Comparison of ENCODE assay signal across 20 cellular contexts in the genomic region with DNA sequence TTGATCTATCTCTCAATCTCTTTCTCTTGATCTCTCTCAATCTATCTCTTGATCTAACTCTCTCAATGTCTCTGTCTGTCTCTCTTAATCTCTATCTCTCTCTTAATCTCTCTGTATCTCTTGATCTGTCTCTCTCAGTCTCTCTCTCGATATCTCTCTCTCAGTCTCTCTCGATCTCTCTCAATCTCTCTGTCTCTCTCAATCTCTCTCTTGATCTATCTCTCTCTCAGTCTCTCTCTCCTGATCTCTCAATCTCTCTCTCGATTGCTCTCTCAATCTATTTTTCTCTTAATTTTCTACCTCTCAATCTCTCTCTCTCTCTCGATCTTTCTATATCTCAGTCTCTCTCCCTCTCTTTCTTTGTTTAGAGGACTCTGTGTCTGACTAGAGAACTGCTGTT.
"Had no signal": no experiment of that assay in that cellular context is flagged by ENCODE, and none has a peak within 500 bp of the region (broad histone marks: within the 10 kb centered on the region; RNA-seq: fewer than 3 reads in every experiment).

No MANE protein-coding gene starts in this region.

- H3K9me3 ChIP-seq: colonic mucosa, esophagus muscularis mucosa, esophagus squamous epithelium, gastrocnemius medialis, gastroesophageal sphincter, heart left ventricle, heart right ventricle had no signal

- DNase-seq: colonic mucosa; cortex of kidney; dermis blood vessel endothelial cell; effector CD4-positive, alpha-beta T cell; effector CD8-positive, alpha-beta T cell; effector memory CD4-positive, alpha-beta T cell; effector memory CD8-positive, alpha-beta T cell; erythroblast; esophagus squamous epithelium; foreskin fibroblast; foreskin keratinocyte; foreskin melanocyte; gastrocnemius medialis; glutamatergic neuron; heart right ventricle had no signal

- H3K36me3 ChIP-seq: colonic mucosa, esophagus muscularis mucosa, esophagus squamous epithelium, gastrocnemius medialis, gastroesophageal sphincter, heart left ventricle, heart right ventricle had no signal

- H3K4me1 ChIP-seq: colonic mucosa, esophagus muscularis mucosa, esophagus squamous epithelium, foreskin keratinocyte, gastrocnemius medialis, gastroesophageal sphincter, heart left ventricle, heart right ventricle had no signal

- H3K4me3 ChIP-seq: colonic mucosa, dorsolateral prefrontal cortex, esophagus muscularis mucosa, esophagus squamous epithelium, gastrocnemius medialis, gastroesophageal sphincter, heart left ventricle, heart right ventricle had no signal

- H3K27me3 ChIP-seq: colonic mucosa, gastrocnemius medialis had no signal

- H3K27ac ChIP-seq: colonic mucosa, dorsolateral prefrontal cortex, epithelial cell of prostate, esophagus muscularis mucosa, esophagus squamous epithelium, foreskin keratinocyte, gastrocnemius medialis, gastroesophageal sphincter, heart left ventricle, heart right ventricle had no signal
